In genomic region chr1:108595510-108595909, GRCh38 we compare ENCODE assay signal across 1 cellular context.
TF ChIP-seq lines count a peak whose summit lies in the region.

No MANE protein-coding gene starts in this region.

TF ChIP-seq in IMR-90, 13 proteins besides CTCF, POLR2A, EP300 and RAD21:
- TF ChIP-seq CHD1 (IDR thresholded peaks at IDR 0.05; ENCODE audit: low read depth, low read length) = no peak
- TF ChIP-seq MAFK (IDR thresholded peaks at IDR 0.05; ENCODE audit: low read depth, low read length) = no peak
- no peak for TF ChIP-seq MXI1 (IDR thresholded peaks at IDR 0.05; ENCODE audit: borderline replicate concordance, low read depth, low read length)
- no peak for TF ChIP-seq SMC3 (IDR thresholded peaks at IDR 0.05; ENCODE audit: low read depth, low read length)
- no peak for TF ChIP-seq USF2 (IDR thresholded peaks at IDR 0.05; ENCODE audit: low read depth, low read length)
- TF ChIP-seq CEBPB (IDR thresholded peaks at IDR 0.05; ENCODE audit: low read depth, low read length) = no peak
- TF ChIP-seq ELK1 (IDR thresholded peaks at IDR 0.05; ENCODE audit: borderline replicate concordance, low read depth, low read length) = no peak
- TF ChIP-seq RCOR1 (IDR thresholded peaks at IDR 0.05; ENCODE audit: insufficient replicate concordance, low read length) = no peak
- TF ChIP-seq BHLHE40 (IDR thresholded peaks at IDR 0.05; ENCODE audit: low read depth, low read length) = no peak
- TF ChIP-seq FOS (IDR thresholded peaks at IDR 0.05; ENCODE audit: low read depth, low read length) = no peak
- TF ChIP-seq MAZ (IDR thresholded peaks at IDR 0.05; ENCODE audit: borderline replicate concordance, low read depth, low read length) = no peak
- TF ChIP-seq RFX5 (IDR thresholded peaks at IDR 0.05; ENCODE audit: low read depth, low read length) = no peak
